Comparison of ENCODE assay signal across 1 cellular context in genomic region chr12:121720762-121721161, GRCh38.
TF ChIP-seq lines count a peak whose summit lies in the region.

No MANE protein-coding gene starts in this region.

TF ChIP-seq in HepG2, 621 proteins besides CTCF, POLR2A, EP300 and RAD21:
- no peak for TF ChIP-seq BHLHE40 (IDR thresholded peaks at IDR 0.05; ENCODE audit: low read length)
